Comparison of ENCODE assay signal across 12 cellular contexts in the genomic region with DNA sequence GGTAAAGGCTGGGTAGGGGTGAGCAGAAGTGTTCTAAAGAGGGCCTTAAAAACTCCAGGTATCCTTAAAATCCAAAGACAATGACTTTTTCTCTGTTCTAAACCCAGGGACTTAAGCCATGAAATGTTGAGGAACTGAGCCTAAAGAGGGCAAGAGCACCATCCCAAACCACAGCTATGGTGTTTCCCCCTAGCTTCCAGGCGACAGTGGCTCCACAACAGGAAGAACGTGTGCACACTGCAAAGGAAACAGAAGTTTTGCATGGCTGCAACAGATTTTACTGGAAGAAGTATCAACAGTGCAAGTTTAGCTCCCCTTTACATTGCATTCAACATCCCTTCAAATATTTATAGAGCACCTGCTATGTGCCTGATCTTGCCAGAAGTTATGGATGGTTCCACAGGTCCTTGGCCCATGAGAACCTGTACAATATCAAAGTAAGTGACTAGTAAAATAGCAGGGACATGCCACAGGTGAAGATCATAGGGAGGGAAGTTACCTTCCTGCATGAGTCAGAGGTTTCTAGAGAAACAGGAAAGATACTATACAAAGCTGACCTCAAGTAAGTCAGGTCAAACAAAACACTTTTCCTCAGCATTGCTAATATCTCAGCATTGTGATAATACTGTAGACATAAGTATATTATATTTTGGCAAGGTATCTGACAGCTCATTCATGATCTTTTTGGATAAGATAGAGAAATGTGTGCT. TPM values are rescaled to one million over a fixed set of nuclear protein-coding genes. Genes with fewer than 3 reads are reported as not detected.
A peak's percentile ranks its signal among the peaks of the same experiment; 100 is the strongest.
DNase-seq lines count a peak whose midpoint lies in the region; ATAC-seq and TF ChIP-seq lines count a peak whose summit lies in the region.
"Had no signal": no experiment of that assay in that cellular context is flagged by ENCODE, and none has a peak within 500 bp of the region (broad histone marks: within the 10 kb centered on the region; RNA-seq: fewer than 3 reads in every experiment).

No MANE protein-coding gene starts in this region.

- H3K23ac ChIP-seq in mesendoderm (ENCODE audit: low read length) = no peak overlapping the region

- H3K27ac ChIP-seq in BLaER1 (no peak overlapping the region), RWPE1 (no peak overlapping the region), mesendoderm (ENCODE audit: low read depth, low read length) (no peak overlapping the region)

- H3K27me3 ChIP-seq in BLaER1 (no peaks in the 10 kb centered on the region), mesendoderm (ENCODE audit: insufficient read depth, low read length, poor library complexity) (no peaks in the 10 kb centered on the region)

- no peak overlapping the region for H4K8ac ChIP-seq in mesendoderm (ENCODE audit: low read depth, low read length)

- POLR2A ChIA-PET in RWPE1 (lab: Yijun Ruan, JAX; ENCODE audit: low non-redundant PET) = no interaction called here

- CTCF ChIA-PET in RWPE1 (lab: Yijun Ruan, JAX) = interaction anchor here (0.6 to 0.7 kb wide), 2 partner anchors 306 to 1038 kb away, joined by 3 to 4 read pairs; no protein-coding TSS in a partner anchor

- H3K36me3 ChIP-seq in BLaER1 (no peaks in the 10 kb centered on the region), mesendoderm (ENCODE audit: control insufficient read depth, insufficient read depth, low read length) (no peaks in the 10 kb centered on the region)

- no peak overlapping the region for H2AK5ac ChIP-seq in mesendoderm (ENCODE audit: low read length)

- no peaks in the 10 kb centered on the region for H4K20me1 ChIP-seq in BLaER1

- no peak overlapping the region for H3K18ac ChIP-seq in mesendoderm (ENCODE audit: low read length)

- no CpG with 5 or more reads among the region's 2 CpGs for WGBS in mesendoderm (ENCODE audit: extremely low coverage, insufficient coverage, low lambda C conversion rate)

- H3K9ac ChIP-seq in BLaER1 = no peak overlapping the region
- no peak overlapping the region for H3K9ac ChIP-seq in mesendoderm (ENCODE audit: low read length)

- no peak overlapping the region for H3K56ac ChIP-seq in mesendoderm (ENCODE audit: low read length)

- TF ChIP-seq CTCF in RWPE1 (conservative IDR thresholded peaks at IDR 0.05; ENCODE audit: low read depth) = no peak

- no peaks in the 10 kb centered on the region for H3K79me1 ChIP-seq in mesendoderm (ENCODE audit: low read length)

- H3K4me2 ChIP-seq in BLaER1 (peak overlapping the region; percentile 33), mesendoderm (ENCODE audit: low read length) (no peak overlapping the region)

- no peak overlapping the region for H2BK15ac ChIP-seq in mesendoderm (replicated peaks; ENCODE audit: low read depth)

- H2BK120ac ChIP-seq in mesendoderm (ENCODE audit: low read depth, low read length) = no peak overlapping the region

- H4K5ac ChIP-seq in mesendoderm (ENCODE audit: low read length) = no peak overlapping the region

- ATAC-seq in GM18861 (IDR thresholded peaks at IDR 0.05; ENCODE audit: unreplicated experiment) = peak; percentile 68
- peak; percentile 64 for ATAC-seq in HG02852 (IDR thresholded peaks at IDR 0.05; ENCODE audit: unreplicated experiment)
- no peak for ATAC-seq in HG03571 (IDR thresholded peaks at IDR 0.05; ENCODE audit: unreplicated experiment)

- peak; percentile 50 for DNase-seq in RWPE1 (ENCODE audit: low spot score)
- DNase-seq in mesendoderm = no peak
- DNase-seq in NCI-H524 treated with DMSO at 0.1 percent for 48 hours (lab: John Stamatoyannopoulos, UW) = no peak
- no peak for DNase-seq in NCI-H748 (lab: John Stamatoyannopoulos, UW; ENCODE audit: unreplicated experiment)
- DNase-seq: activated CD4-positive, CD25-positive, alpha-beta regulatory T cell; CD8-positive, alpha-beta memory T cell; foreskin melanocyte; H7 had no signal

- H3K4me1 ChIP-seq in BLaER1 = peaks cover 13% of the 10 kb centered on the region
- no peaks in the 10 kb centered on the region for H3K4me1 ChIP-seq in mesendoderm (ENCODE audit: control insufficient read depth, low read depth, low read length)

- H3K4me3 ChIP-seq in BLaER1 = no peak overlapping the region
- no peak overlapping the region for H3K4me3 ChIP-seq in mesendoderm (ENCODE audit: low read length)

- no peaks in the 10 kb centered on the region for H3K79me2 ChIP-seq in mesendoderm (ENCODE audit: control insufficient read depth, insufficient read depth, low read length)

- H3K9me3 ChIP-seq in BLaER1 = peaks cover 19% of the 10 kb centered on the region

- no peak overlapping the region for H2BK5ac ChIP-seq in mesendoderm (ENCODE audit: low read length)

- no peak overlapping the region for H3K4ac ChIP-seq in mesendoderm (ENCODE audit: low read depth, low read length)

RNA-seq across cellular contexts. Expression of gene KCTD12, which starts 8.4 kb away (rescaled TPM):
- 3.4 TPM for polyA plus RNA-seq in mesendoderm (2013, experiment 1 of 2)
- 3.6 TPM for polyA plus RNA-seq in mesendoderm (2013, experiment 2 of 2)

RNA-seq across cellular contexts. Expression of gene ACOD1, which starts 53.8 kb away (rescaled TPM):
- polyA plus RNA-seq in mesendoderm (2013, experiment 1 of 2) = not detected
- not detected for polyA plus RNA-seq in mesendoderm (2013, experiment 2 of 2)
- polyA plus RNA-seq: CD8-positive, alpha-beta memory T cell had no signal
